ENCODE assay signal across 8 cellular contexts in the genomic region with DNA sequence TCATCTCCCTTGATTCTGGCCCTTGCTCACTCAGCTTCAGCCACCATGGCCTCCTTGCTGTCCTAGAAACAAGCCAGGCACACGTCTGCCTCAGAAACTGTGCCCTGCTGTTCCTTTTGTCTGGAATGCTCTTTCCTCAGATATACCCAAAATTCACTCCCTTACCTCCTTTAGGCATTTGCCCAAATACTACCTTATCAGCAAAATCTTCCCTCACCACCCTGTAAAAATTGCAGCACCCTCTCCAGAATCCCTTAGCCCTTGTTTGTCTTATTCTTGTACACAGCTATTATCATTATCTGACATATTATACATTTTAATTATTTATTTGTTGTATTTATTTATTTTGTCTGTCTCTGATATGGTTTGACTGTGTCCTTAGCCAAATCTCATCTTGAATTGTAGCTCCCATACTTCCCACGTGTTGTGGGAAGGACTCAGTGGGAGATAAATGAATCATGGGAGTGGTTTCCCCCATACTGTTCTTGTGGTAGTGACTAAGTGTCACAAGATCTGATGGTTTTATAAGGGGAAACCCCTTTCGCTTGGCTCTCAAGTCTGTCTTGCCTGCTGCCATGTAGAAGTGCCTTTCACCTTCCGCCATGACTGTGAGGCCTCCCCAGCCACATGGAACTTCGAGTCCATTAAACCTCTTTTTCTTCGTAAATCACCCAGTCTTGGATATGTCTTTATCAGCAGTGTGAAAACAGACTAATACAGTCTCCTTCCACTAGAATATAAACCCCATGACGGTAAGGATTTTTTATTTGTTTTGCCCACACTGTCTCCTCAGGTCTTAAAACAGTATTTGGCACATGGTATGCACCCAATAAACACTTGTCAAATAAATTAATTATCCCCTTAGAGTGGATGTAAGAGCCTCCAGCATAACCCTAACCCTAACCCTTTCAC. TPM values are rescaled to one million over a fixed set of nuclear protein-coding genes. Genes with fewer than 3 reads are reported as not detected.
DNase-seq lines count a peak whose midpoint lies in the region; ATAC-seq and TF ChIP-seq lines count a peak whose summit lies in the region.

No MANE protein-coding gene starts in this region.

- POLR2A ChIA-PET in CD4-positive, alpha-beta T cell (lab: Charles Lee): no interaction called here

- H3K36me3 ChIP-seq in kidney epithelial cell (ENCODE audit: control insufficient read depth, insufficient read depth, low read length): no peaks in the 10 kb centered on the region

- no peak overlapping the region for H3K4me3 ChIP-seq in kidney epithelial cell (ENCODE audit: low read depth, low read length)

- H3K36me3 Mint-ChIP-seq in activated naive CD4-positive, alpha-beta T cell treated with anti-CD3 and anti-CD28 coated beads for 36 hours (ENCODE audit: low read depth): peaks cover 11% of the 10 kb centered on the region
- H3K36me3 Mint-ChIP-seq in CD4-positive, alpha-beta T cell (ENCODE audit: low read depth): peaks cover 8% of the 10 kb centered on the region

- H3K9me3 Mint-ChIP-seq in activated naive CD4-positive, alpha-beta T cell treated with anti-CD3 and anti-CD28 coated beads for 36 hours: peaks cover 5% of the 10 kb centered on the region
- H3K9me3 Mint-ChIP-seq in CD4-positive, alpha-beta T cell: peaks cover 3% of the 10 kb centered on the region

- ATAC-seq in left colon (no peak), GM19035 (IDR thresholded peaks at IDR 0.05; ENCODE audit: unreplicated experiment) (no peak), HG03196 (IDR thresholded peaks at IDR 0.05; ENCODE audit: unreplicated experiment) (no peak)
- no peak for ATAC-seq in CD4-positive, alpha-beta T cell (ENCODE audit: poor library complexity)

- no peaks in the 10 kb centered on the region for H3K27me3 Mint-ChIP-seq in activated naive CD4-positive, alpha-beta T cell treated with anti-CD3 and anti-CD28 coated beads for 36 hours (ENCODE audit: low read depth)
- no peaks in the 10 kb centered on the region for H3K27me3 Mint-ChIP-seq in CD4-positive, alpha-beta T cell

- no peak for TF ChIP-seq CTCF in kidney epithelial cell (IDR thresholded peaks at IDR 0.05; ENCODE audit: insufficient read depth, low read length, poor library complexity, severe bottlenecking)
- no peak for TF ChIP-seq CTCF in CD4-positive, alpha-beta T cell (IDR thresholded peaks at IDR 0.05)

- no peak overlapping the region for H3K27ac Mint-ChIP-seq in activated naive CD4-positive, alpha-beta T cell treated with anti-CD3 and anti-CD28 coated beads for 36 hours
- no peak overlapping the region for H3K27ac Mint-ChIP-seq in CD4-positive, alpha-beta T cell

- intact Hi-C loops in activated naive CD4-positive, alpha-beta T cell treated with anti-CD3 and anti-CD28 coated beads for 36 hours (cut with micrococcal nuclease): loop anchor here (1.0 to 2.0 kb wide), 3 partner anchors 10 to 232 kb away; a partner anchor contains a TSS
- intact Hi-C loops in left colon (cut with DNase I, micrococcal nuclease): no loop called here
- intact Hi-C loops in CD4-positive, alpha-beta T cell (cut with DNase I, micrococcal nuclease): no loop called here

- DNase-seq in A172 (ENCODE audit: low spot score): peak; percentile 95
- peak; percentile 94 for DNase-seq in HT1080 (ENCODE audit: low read depth)
- DNase-seq in activated naive CD4-positive, alpha-beta T cell treated with anti-CD3 and anti-CD28 coated beads for 36 hours: peak; percentile 62
- DNase-seq in kidney epithelial cell (ENCODE audit: low read depth): peak; percentile 67
- no peak for DNase-seq in left colon
- no peak for DNase-seq in CD4-positive, alpha-beta T cell

- no peaks in the 10 kb centered on the region for H3K9me3 ChIP-seq in CD4-positive, alpha-beta T cell (ENCODE audit: control insufficient read depth, low read length)

- no peak overlapping the region for H3K27ac ChIP-seq in CD4-positive, alpha-beta T cell (ENCODE audit: low read depth, low read length)

- H3K27me3 ChIP-seq in kidney epithelial cell (ENCODE audit: control insufficient read depth, insufficient read depth, low read length): no peaks in the 10 kb centered on the region
- H3K27me3 ChIP-seq in CD4-positive, alpha-beta T cell (ENCODE audit: control insufficient read depth, insufficient read depth, low read length): no peaks in the 10 kb centered on the region

- H3K4me1 Mint-ChIP-seq in activated naive CD4-positive, alpha-beta T cell treated with anti-CD3 and anti-CD28 coated beads for 36 hours (ENCODE audit: low read depth): peaks cover 21% of the 10 kb centered on the region
- H3K4me1 Mint-ChIP-seq in CD4-positive, alpha-beta T cell (ENCODE audit: low read depth): peaks cover 12% of the 10 kb centered on the region

- H3K4me3 Mint-ChIP-seq in activated naive CD4-positive, alpha-beta T cell treated with anti-CD3 and anti-CD28 coated beads for 36 hours: no peak overlapping the region
- no peak overlapping the region for H3K4me3 Mint-ChIP-seq in CD4-positive, alpha-beta T cell

- CTCF ChIA-PET in activated naive CD4-positive, alpha-beta T cell treated with anti-CD3 and anti-CD28 coated beads for 36 hours (lab: Charles Lee): no interaction called here
- CTCF ChIA-PET in CD4-positive, alpha-beta T cell (lab: Charles Lee): no interaction called here

RNA-seq across cellular contexts. Expression of a gene that starts 60.0 kb away (rescaled TPM):
- total RNA-seq in A172 (2014; rRNA removed; shearing (Covaris generic)): 189 and 202 TPM in 2 replicates
- total RNA-seq in HT1080 (2014; rRNA removed; shearing (Covaris generic)): 153 and 154 TPM in 2 replicates
- 138 and 179 TPM in 2 replicates for polyA plus RNA-seq in HT1080 (2015; cell fraction: cytosol; rRNA removed)
- polyA plus RNA-seq in HT1080 (2015; cell fraction: nucleus; rRNA removed): 309 and 343 TPM in 2 replicates
- total RNA-seq in activated naive CD4-positive, alpha-beta T cell treated with anti-CD3 and anti-CD28 coated beads for 36 hours: 100 to 1,000 TPM in 1 of 2 experiments, 10 to 100 TPM in 1; 99.3 to 117 TPM
- total RNA-seq in kidney epithelial cell (106 and 110 TPM in 2 replicates), left colon (100 to 1,000 TPM; 104 to 113 TPM)
- total RNA-seq in CD4-positive, alpha-beta T cell: 100 to 1,000 TPM; 111 to 113 TPM

Comparison
In these comparisons a context has a peak if more than half of its experiments do, and no peak if none do; other contexts are left out.
1. DNase-seq: peak in A172 (single experiment), HT1080 (single experiment), activated naive CD4-positive, alpha-beta T cell treated with anti-CD3 and anti-CD28 coated beads for 36 hours (single experiment) and kidney epithelial cell (single experiment); none in left colon (0 of 2) and CD4-positive, alpha-beta T cell (0 of 10).